ENCODE assay signal across 15 cellular contexts in genomic region chr19:28505134-28505533, GRCh38.
DNase-seq lines count a peak whose midpoint lies in the region; ATAC-seq and TF ChIP-seq lines count a peak whose summit lies in the region.
"Had no signal": no experiment of that assay in that cellular context is flagged by ENCODE, and none has a peak within 500 bp of the region (broad histone marks: within the 10 kb centered on the region; RNA-seq: fewer than 3 reads in every experiment).

No MANE protein-coding gene starts in this region.

- H3K36me3 Mint-ChIP-seq in central memory CD8-positive, alpha-beta T cell (ENCODE audit: insufficient read depth) = no peaks in the 10 kb centered on the region
- peaks cover 0 to 5% (median 0%) of the 10 kb centered on the region in 3 donors for H3K36me3 Mint-ChIP-seq in immature natural killer cell
- H3K36me3 Mint-ChIP-seq in osteocyte (ENCODE audit: unreplicated experiment) = no peaks in the 10 kb centered on the region
- H3K36me3 Mint-ChIP-seq: CD4-positive, alpha-beta memory T cell had no signal

- no peak for ATAC-seq in central memory CD8-positive, alpha-beta T cell (replicated peaks; ENCODE audit: extremely low read depth, poor library complexity, severe bottlenecking)

- no peak overlapping the region for H3K4me3 Mint-ChIP-seq in central memory CD8-positive, alpha-beta T cell
- H3K4me3 Mint-ChIP-seq in immature natural killer cell = peak overlapping the region in 1 of 5 donors; percentile 14
- H3K4me3 Mint-ChIP-seq in osteocyte (ENCODE audit: unreplicated experiment) = no peak overlapping the region
- H3K4me3 Mint-ChIP-seq: CD4-positive, alpha-beta memory T cell; HFFc6 had no signal

- H3K9me3 Mint-ChIP-seq in central memory CD8-positive, alpha-beta T cell = no peaks in the 10 kb centered on the region
- H3K9me3 Mint-ChIP-seq in immature natural killer cell (peaks cover 0 to 2% (median 0%) of the 10 kb centered on the region in 6 donors), osteocyte (ENCODE audit: unreplicated experiment) (peaks cover 5% of the 10 kb centered on the region)

- no peaks in the 10 kb centered on the region for H3K27me3 Mint-ChIP-seq in central memory CD8-positive, alpha-beta T cell
- H3K27me3 Mint-ChIP-seq in immature natural killer cell (ENCODE audit: low read depth in 3 of 3) (peaks cover 6 to 9% (median 9%) of the 10 kb centered on the region in 3 donors), osteocyte (ENCODE audit: unreplicated experiment) (no peaks in the 10 kb centered on the region)

- TF ChIP-seq CTCF in osteocyte (IDR thresholded peaks at IDR 0.05) = no peak

- H3K4me1 Mint-ChIP-seq in central memory CD8-positive, alpha-beta T cell = peaks cover 54% of the 10 kb centered on the region
- H3K4me1 Mint-ChIP-seq in immature natural killer cell (peaks cover 83 to 92% of the 10 kb centered on the region in 2 donors), osteocyte (ENCODE audit: unreplicated experiment) (no peaks in the 10 kb centered on the region)
- H3K4me1 Mint-ChIP-seq: CD4-positive, alpha-beta memory T cell had no signal

- peak overlapping the region; percentile 37 for H3K27ac Mint-ChIP-seq in central memory CD8-positive, alpha-beta T cell (ENCODE audit: low read depth)
- H3K27ac Mint-ChIP-seq in immature natural killer cell = peak overlapping the region; percentile 18 to 98 (median 82)
- H3K27ac Mint-ChIP-seq in osteocyte (ENCODE audit: unreplicated experiment) = no peak overlapping the region
- H3K27ac Mint-ChIP-seq: CD4-positive, alpha-beta memory T cell; HFFc6 had no signal

- DNase-seq in central memory CD8-positive, alpha-beta T cell (ENCODE audit: low spot score in 2 of 2) = no peak
- no peak for DNase-seq in immature natural killer cell
- peak; percentile 15 for DNase-seq in osteocyte (ENCODE audit: extremely low spot score, unreplicated experiment)
- no peak for DNase-seq in NCI-H1105 treated with DMSO at 0.1 percent for 48 hours (lab: John Stamatoyannopoulos, UW)
- DNase-seq in hippocampal formation (lab: John Stamatoyannopoulos, UW) = no peak
- no peak for DNase-seq in activated gamma-delta T cell treated with Interleukin-2 at 50 U/mL for 16 hours
- DNase-seq: C1 segment of cervical spinal cord; Calu3; CD4-positive, alpha-beta memory T cell; COR-L47; DMS53; DMS79 treated with DMSO at 0.1 percent for 48 hours; GF-D8; GOT3; HFFc6 had no signal
